In genomic region chr2:133949595-133949994, GRCh38 we compare ENCODE assay signal across 20 cellular contexts.
"Had no signal": no experiment of that assay in that cellular context is flagged by ENCODE, and none has a peak within 500 bp of the region (broad histone marks: within the 10 kb centered on the region; RNA-seq: fewer than 3 reads in every experiment).

No MANE protein-coding gene starts in this region.

- H3K4me1 Mint-ChIP-seq: nephron progenitor cell had no signal

- DNase-seq: dermis blood vessel endothelial cell; effector memory CD8-positive, alpha-beta T cell; erythroblast; kidney; left lung; lower lobe of right lung; naive thymus-derived CD8-positive, alpha-beta T cell; nephron progenitor cell; nucleus accumbens; right lobe of liver; small intestine; stimulated activated CD4-positive, alpha-beta T cell treated with anti-CD3 and anti-CD28 coated beads, Interleukin-15, amount 100 ng/mL, for 24 hours; stimulated activated CD4-positive, alpha-beta T cell treated with anti-CD3 and anti-CD28 coated beads, Interleukin-2, amount 100 ng/mL, for 48 hours; stimulated activated naive CD4-positive, alpha-beta T cell treated with Interleukin-2 at 50 U/mL for 16 hours; stomach; thyroid gland had no signal

- H3K4me3 ChIP-seq: coronary artery, hepatocyte, left lung, lower lobe of right lung, prostate gland, right lobe of liver, stomach, thyroid gland, vagina had no signal

- H3K27ac Mint-ChIP-seq: effector memory CD8-positive, alpha-beta T cell; naive thymus-derived CD8-positive, alpha-beta T cell; nephron progenitor cell had no signal

- H2AFZ ChIP-seq: hepatocyte had no signal

- H3K27me3 ChIP-seq: hepatocyte, left lung, right lobe of liver, stomach, thyroid gland, vagina had no signal

- H3K4me1 ChIP-seq: left lung, lower lobe of right lung, prostate gland, right lobe of liver, stomach, vagina had no signal

- H3K9me3 ChIP-seq: left lung, lower lobe of right lung, prostate gland, right lobe of liver, stomach, thyroid gland, vagina had no signal

- H3K36me3 ChIP-seq: left lung, lower lobe of right lung, prostate gland, right lobe of liver, stomach, thyroid gland, vagina had no signal

- H3K79me2 ChIP-seq: hepatocyte had no signal

- H3K9me3 Mint-ChIP-seq: effector memory CD8-positive, alpha-beta T cell; naive thymus-derived CD8-positive, alpha-beta T cell; nephron progenitor cell had no signal

- ATAC-seq: effector memory CD8-positive, alpha-beta T cell; left lung; lower lobe of right lung; naive thymus-derived CD8-positive, alpha-beta T cell; right lobe of liver had no signal

- H3K27ac ChIP-seq: coronary artery, hepatocyte, left lung, lower lobe of right lung, prostate gland, right lobe of liver, stomach, thyroid gland, vagina had no signal

- H3K36me3 Mint-ChIP-seq: naive thymus-derived CD8-positive, alpha-beta T cell had no signal

- H3K4me2 ChIP-seq: hepatocyte had no signal

- H3K4me3 Mint-ChIP-seq: effector memory CD8-positive, alpha-beta T cell; naive thymus-derived CD8-positive, alpha-beta T cell; nephron progenitor cell had no signal
